Comparison of ENCODE assay signal across 9 cellular contexts in the genomic region with DNA sequence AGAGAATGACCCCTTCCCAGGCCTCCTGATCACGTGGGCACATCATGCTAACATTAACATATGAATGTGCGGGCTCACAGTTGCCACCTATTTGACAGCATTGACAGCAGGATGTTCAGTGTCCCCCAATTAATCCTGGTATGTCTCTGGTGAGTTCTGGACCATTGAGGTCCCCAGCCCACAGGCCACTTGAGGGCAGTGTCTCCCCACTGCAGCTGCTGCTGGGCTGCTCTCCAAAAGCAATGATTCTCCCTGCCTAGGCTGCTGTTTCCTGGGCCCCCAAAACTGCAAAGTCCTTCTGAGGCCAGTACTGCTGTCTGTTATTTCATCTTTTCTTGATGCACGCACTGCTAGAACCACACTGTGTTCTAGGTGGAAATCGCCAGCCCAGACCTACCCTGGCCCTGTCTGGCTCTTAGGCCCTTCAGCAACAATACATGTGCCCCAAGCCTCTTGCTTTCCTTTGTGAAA. TPM values are rescaled to one million over a fixed set of nuclear protein-coding genes. Genes with fewer than 3 reads are reported as not detected.
DNase-seq lines count a peak whose midpoint lies in the region; ATAC-seq, FAIRE-seq and TF ChIP-seq lines count a peak whose summit lies in the region.
"Had no signal": no experiment of that assay in that cellular context is flagged by ENCODE, and none has a peak within 500 bp of the region (broad histone marks: within the 10 kb centered on the region; RNA-seq: fewer than 3 reads in every experiment).

No MANE protein-coding gene starts in this region.

- intact Hi-C loops in tibial artery (cut with DNase I; ENCODE audit: low total_unique reads) = loop anchor here (2.0 kb wide), 1 partner anchor 276 kb away; no protein-coding TSS in a partner anchor

- H3K27ac ChIP-seq in astrocyte (ENCODE audit: low read depth, low read length) (no peak overlapping the region), tibial artery (no peak overlapping the region)

- DNase-seq in EL = peak; percentile 29
- DNase-seq in NB4 (ENCODE audit: low read depth) = peak; percentile 52
- no peak for DNase-seq in astrocyte (ENCODE audit: low read depth)
- peak; percentile 39 for DNase-seq in iris pigment epithelial cell (ENCODE audit: low read depth)
- DNase-seq in tibial artery = peak in 1 of 2 donors; percentile 25
- no peak for DNase-seq in GM19239 (ENCODE audit: insufficient read length, low spot score)

- no peak overlapping the region for H3K4me3 Mint-ChIP-seq in astrocyte (ENCODE audit: unreplicated experiment)

- TF ChIP-seq POLR2A in NB4 (IDR thresholded peaks at IDR 0.05; ENCODE audit: extremely low read depth, insufficient read length) = no peak

- H4K20me1 ChIP-seq in astrocyte (ENCODE audit: insufficient read depth, low read length) = no peaks in the 10 kb centered on the region

- no peak for FAIRE-seq in astrocyte (lab: Jason Lieb, UNC)
- FAIRE-seq in GM19239 (lab: Jason Lieb, UNC) = no peak
- FAIRE-seq: endometrium had no signal

- H3K27ac Mint-ChIP-seq in astrocyte (ENCODE audit: unreplicated experiment) = no peak overlapping the region

- H3K36me3 ChIP-seq in astrocyte (ENCODE audit: insufficient read depth, low read length) (no peaks in the 10 kb centered on the region), tibial artery (no peaks in the 10 kb centered on the region)

- no peaks in the 10 kb centered on the region for H3K79me2 ChIP-seq in astrocyte (ENCODE audit: insufficient read depth, low read length)

- H3K9ac ChIP-seq in astrocyte (ENCODE audit: low read length) = no peak overlapping the region

- no peak overlapping the region for H2AFZ ChIP-seq in astrocyte (ENCODE audit: low read depth, low read length)

- H3K9me3 ChIP-seq in astrocyte (ENCODE audit: insufficient read depth, low read depth, low read length) (no peaks in the 10 kb centered on the region), tibial artery (no peaks in the 10 kb centered on the region)

- no peaks in the 10 kb centered on the region for H3K27me3 ChIP-seq in astrocyte (ENCODE audit: insufficient read depth, low read length)
- H3K27me3 ChIP-seq in tibial artery = no peaks in the 10 kb centered on the region

- H3K4me1 Mint-ChIP-seq in astrocyte (ENCODE audit: low read depth, unreplicated experiment) = no peaks in the 10 kb centered on the region

- H3K4me3 ChIP-seq in NB4 (ENCODE audit: low read depth, low read length) (no peak overlapping the region), astrocyte (ENCODE audit: insufficient read depth, low read depth, low read length) (no peak overlapping the region), tibial artery (no peak overlapping the region)

- H3K27me3 Mint-ChIP-seq in astrocyte (ENCODE audit: low read depth, unreplicated experiment) = peaks cover 6% of the 10 kb centered on the region

- ATAC-seq in HG03139 (IDR thresholded peaks at IDR 0.05; ENCODE audit: unreplicated experiment) (no peak), HG02870 (IDR thresholded peaks at IDR 0.05; ENCODE audit: unreplicated experiment) (no peak)

- H3K4me2 ChIP-seq in astrocyte (ENCODE audit: low read length) = no peak overlapping the region

- TF ChIP-seq CTCF in NB4 (IDR thresholded peaks at IDR 0.05; ENCODE audit: low read depth, low read length) = peak; percentile 51
- TF ChIP-seq CTCF in astrocyte (IDR thresholded peaks at IDR 0.05; ENCODE audit: insufficient read depth, low read depth, low read length) = peak; percentile 55
- peak; percentile 67 to 75 for TF ChIP-seq CTCF in tibial artery (IDR thresholded peaks at IDR 0.05)

- no peaks in the 10 kb centered on the region for H3K9me3 Mint-ChIP-seq in astrocyte (ENCODE audit: unreplicated experiment)

- H3K4me1 ChIP-seq in astrocyte (ENCODE audit: insufficient read depth, low read length) (no peaks in the 10 kb centered on the region), tibial artery (no peaks in the 10 kb centered on the region)

- no peaks in the 10 kb centered on the region for H3K36me3 Mint-ChIP-seq in astrocyte (ENCODE audit: low read depth, unreplicated experiment)

RNA-seq across cellular contexts. Expression of a gene that starts 52.7 kb away (rescaled TPM):
- 0.11 TPM in 1 of 2 replicates, not detected in the other for total RNA-seq in astrocyte

Comparison
In these comparisons a context has a peak if more than half of its experiments do, and no peak if none do; other contexts are left out.
1. DNase-seq: peak in EL (single experiment), NB4 (single experiment) and iris pigment epithelial cell (single experiment); none in astrocyte (single experiment) and GM19239 (single experiment).
2. Peak in every context shown above with its lines, with median percentiles within 50 percentile points of each other: CTCF ChIP-seq.